In the genomic region with DNA sequence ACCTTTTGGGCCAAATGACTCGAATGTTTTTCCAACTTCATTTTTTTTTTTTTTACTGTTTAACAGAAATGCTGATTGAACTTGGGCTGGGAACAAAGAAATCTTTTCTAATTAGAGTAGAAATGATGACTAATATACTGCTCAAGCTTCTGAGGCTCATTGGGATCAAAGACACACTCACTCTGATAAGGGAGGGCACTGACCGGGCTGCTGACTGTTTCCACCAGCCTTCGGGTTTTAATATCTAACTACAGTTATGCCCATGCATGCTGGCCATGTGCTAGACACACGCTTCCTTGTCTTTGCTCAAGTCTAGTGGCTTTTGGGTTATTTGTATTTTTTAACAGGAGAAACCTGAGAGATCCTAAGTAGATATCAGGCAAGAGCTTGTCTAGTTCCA, we compare ENCODE assay signal across 18 cellular contexts. TPM values are rescaled to one million over a fixed set of nuclear protein-coding genes. Genes with fewer than 3 reads are reported as not detected.
DNase-seq lines count a peak whose midpoint lies in the region; ATAC-seq and TF ChIP-seq lines count a peak whose summit lies in the region.
"Had no signal": no experiment of that assay in that cellular context is flagged by ENCODE, and none has a peak within 500 bp of the region (broad histone marks: within the 10 kb centered on the region; RNA-seq: fewer than 3 reads in every experiment).

No MANE protein-coding gene starts in this region.

- H3K36me3 ChIP-seq in mesenchymal stem cell (ENCODE audit: control insufficient read depth in 1 of 2, insufficient read depth in 2 of 2, low read depth in 1 of 2, low read length in 2 of 2) (no peaks in the 10 kb centered on the region), heart right ventricle (no peaks in the 10 kb centered on the region)
- H3K36me3 ChIP-seq: BLaER1 had no signal

- H3K27ac Mint-ChIP-seq in brain = peak overlapping the region in 4 of 5 experiments; percentile 36 to 98 (median 73)
- H3K27ac Mint-ChIP-seq: activated naive CD4-positive, alpha-beta T cell treated with anti-CD3 and anti-CD28 coated beads, Interleukin-2, amount 10 ng/mL, durations not matched to agents 7 days and 5 days had no signal

- no peak overlapping the region for H3K23ac ChIP-seq in mesenchymal stem cell (ENCODE audit: low read length in 2 of 2)

- H2BK120ac ChIP-seq in mesenchymal stem cell (ENCODE audit: low read depth, low read length) = no peak overlapping the region

- H2AK5ac ChIP-seq in mesenchymal stem cell (ENCODE audit: low read length, severe bottlenecking) = no peak overlapping the region

- no peak overlapping the region for H2BK15ac ChIP-seq in mesenchymal stem cell (ENCODE audit: low read depth, poor library complexity, severe bottlenecking)

- H3K4me2 ChIP-seq in mesenchymal stem cell (ENCODE audit: low read length, poor library complexity, severe bottlenecking) = no peak overlapping the region

- H3K4ac ChIP-seq in mesenchymal stem cell (ENCODE audit: low read depth in 1 of 2, low read length in 2 of 2) = no peak overlapping the region

- H3K4me3 Mint-ChIP-seq in brain = peak overlapping the region in 2 of 5 experiments; percentile 33 to 58
- H3K4me3 Mint-ChIP-seq: activated naive CD4-positive, alpha-beta T cell treated with anti-CD3 and anti-CD28 coated beads, Interleukin-2, amount 10 ng/mL, durations not matched to agents 7 days and 5 days had no signal

- no peak for ATAC-seq in heart right ventricle

- H3K27me3 Mint-ChIP-seq in brain = no peaks in the 10 kb centered on the region

- H3K27ac ChIP-seq in mesenchymal stem cell (ENCODE audit: low read length, poor library complexity, severe bottlenecking) = no peak overlapping the region
- no peak overlapping the region for H3K27ac ChIP-seq in heart right ventricle
- H3K27ac ChIP-seq: BLaER1 had no signal

- TF ChIP-seq CTCF in brain (conservative IDR thresholded peaks at IDR 0.05) (no peak), heart right ventricle (IDR thresholded peaks at IDR 0.05) (no peak)

- peaks cover 0 to 4% of the 10 kb centered on the region in 2 experiments for H3K27me3 ChIP-seq in mesenchymal stem cell (ENCODE audit: control insufficient read depth in 1 of 2, insufficient read depth in 1 of 2, low read length in 2 of 2)
- peaks cover 0 to 9% (median 0%) of the 10 kb centered on the region in 7 donors for H3K27me3 ChIP-seq in heart right ventricle
- H3K27me3 ChIP-seq: BLaER1 had no signal

- H4K91ac ChIP-seq in mesenchymal stem cell (ENCODE audit: low read length) = no peak overlapping the region

- no peak overlapping the region for H2BK12ac ChIP-seq in mesenchymal stem cell (ENCODE audit: low read length in 2 of 2)

- peaks cover 44% of the 10 kb centered on the region for H3K4me1 Mint-ChIP-seq in brain
- H3K4me1 Mint-ChIP-seq: activated naive CD4-positive, alpha-beta T cell treated with anti-CD3 and anti-CD28 coated beads, Interleukin-2, amount 10 ng/mL, durations not matched to agents 7 days and 5 days had no signal

- peaks cover 0 to 15% (median 5%) of the 10 kb centered on the region in 5 experiments for H3K9me3 Mint-ChIP-seq in brain
- H3K9me3 Mint-ChIP-seq: activated naive CD4-positive, alpha-beta T cell treated with anti-CD3 and anti-CD28 coated beads, Interleukin-2, amount 10 ng/mL, durations not matched to agents 7 days and 5 days had no signal

- DNase-seq in Caki2 (ENCODE audit: low read depth) = peak; percentile 87
- peak; percentile 22 for DNase-seq in HT-29 (ENCODE audit: low spot score)
- peak; percentile 51 for DNase-seq in mesenteric fat pad (ENCODE audit: low spot score)
- DNase-seq in mesenchymal stem cell = no peak
- no peak for DNase-seq in heart right ventricle
- DNase-seq in NCI-H1092 treated with DMSO at 0.1 percent for 48 hours (lab: John Stamatoyannopoulos, UW) = no peak
- DNase-seq: activated CD8-positive, alpha-beta memory T cell treated with anti-CD3 and anti-CD28 coated beads, Interleukin-2, amount 50 U/mL, for 48 hours; activated naive CD4-positive, alpha-beta T cell treated with anti-CD3 and anti-CD28 coated beads, Interleukin-2, amount 10 ng/mL, durations not matched to agents 7 days and 5 days; DMS53; hippocampal formation; kidney; NCI-H1105 treated with DMSO at 0.1 percent for 48 hours; NCI-H2171 treated with DMSO at 0.1 percent for 48 hours; occipital lobe; stimulated activated CD4-positive, alpha-beta T cell treated with anti-CD3 and anti-CD28 coated beads, Interleukin-4, amount 100 ng/mL, for 1 hour; stimulated activated CD8-positive, alpha-beta memory T cell treated with anti-CD3 and anti-CD28 coated beads, Interleukin-4, amount 100 ng/mL, for 48 hours had no signal

- H3K4me1 ChIP-seq in mesenchymal stem cell (ENCODE audit: control insufficient read depth, insufficient read depth, low read depth, low read length) (peaks cover 6% of the 10 kb centered on the region), heart right ventricle (peaks cover 0 to 3% (median 0%) of the 10 kb centered on the region in 9 donors)

- no peak overlapping the region for H2BK5ac ChIP-seq in mesenchymal stem cell (ENCODE audit: low read depth, low read length, poor library complexity, severe bottlenecking)

- H2AFZ ChIP-seq in mesenchymal stem cell (ENCODE audit: low read depth, low read length) = no peak overlapping the region

- intact Hi-C loops in heart right ventricle (cut with DNase I) = no loop called here

- H3K9me3 ChIP-seq in mesenchymal stem cell (ENCODE audit: control insufficient read depth, low read length) (no peaks in the 10 kb centered on the region), heart right ventricle (no peaks in the 10 kb centered on the region)
- H3K9me3 ChIP-seq: BLaER1 had no signal

- no peaks in the 10 kb centered on the region for H3K79me1 ChIP-seq in mesenchymal stem cell (replicated peaks; ENCODE audit: low read length, poor library complexity, severe bottlenecking)

- 84% methylated on average over 3 of the region's 4 CpGs for WGBS in mesenchymal stem cell
- WGBS in heart right ventricle, 2 donors = 74 to 86% methylated on average over 4 of the region's 4 CpGs

- H3K14ac ChIP-seq in mesenchymal stem cell (ENCODE audit: low read length in 2 of 2) = no peak overlapping the region

- no peak overlapping the region for H4K8ac ChIP-seq in mesenchymal stem cell (ENCODE audit: low read length)

- H3K4me3 ChIP-seq in mesenchymal stem cell (ENCODE audit: insufficient read depth in 1 of 2, low read depth in 1 of 2, low read length in 2 of 2) = no peak overlapping the region
- no peak overlapping the region for H3K4me3 ChIP-seq in heart right ventricle
- H3K4me3 ChIP-seq: BLaER1 had no signal

- in situ Hi-C loops in Caki2 (cut with HindIII; ENCODE audit: low pct_unique_long_range_greater_than_20kb, low sequenced_read_pairs) = no loop called here

- H3K18ac ChIP-seq in mesenchymal stem cell (ENCODE audit: low read depth in 1 of 2, low read length in 2 of 2) = no peak overlapping the region

- no peak overlapping the region for H3K9ac ChIP-seq in mesenchymal stem cell (ENCODE audit: low read length)
- H3K9ac ChIP-seq: BLaER1 had no signal

- H3K36me3 Mint-ChIP-seq in brain = no peaks in the 10 kb centered on the region
- H3K36me3 Mint-ChIP-seq: activated naive CD4-positive, alpha-beta T cell treated with anti-CD3 and anti-CD28 coated beads, Interleukin-2, amount 10 ng/mL, durations not matched to agents 7 days and 5 days had no signal

RNA-seq across cellular contexts. Expression of gene ZBTB18, which starts 16.8 kb away (rescaled TPM):
- 10.9 and 11.7 TPM in 2 replicates for total RNA-seq in Caki2 (2014; rRNA removed; shearing (Covaris generic); ENCODE audit: low replicate concordance)
- 10.7 and 11.0 TPM in 2 replicates for total RNA-seq in HT-29 (2014; rRNA removed; shearing (Covaris generic))
- polyA plus RNA-seq in brain (ENCODE audit: insufficient read depth, low read depth, low replicate concordance) (27.4 TPM), heart right ventricle (10 to 100 TPM in 1 of 2 donors, 1 to 10 TPM in 1; 7.5 to 13.1 TPM)
- total RNA-seq in mesenteric fat pad (11.9 TPM), heart right ventricle (10 to 100 TPM; 17.7 to 33.7 (median 20.8) TPM)
- polyA plus RNA-seq in mesenchymal stem cell (2013, experiment 1 of 2) = 6.6 TPM
- polyA plus RNA-seq in mesenchymal stem cell (2013, experiment 2 of 2) = 6.9 TPM

Comparison
In these comparisons a context has a peak if more than half of its experiments do, and no peak if none do; other contexts are left out.
1. DNase-seq: peak in Caki2 (single experiment), HT-29 (single experiment) and mesenteric fat pad (single experiment); none in mesenchymal stem cell (single experiment), heart right ventricle (0 of 2) and NCI-H1092 treated with DMSO at 0.1 percent for 48 hours (single experiment).